10 cellular contexts compared by ENCODE assay signal in the genomic region with DNA sequence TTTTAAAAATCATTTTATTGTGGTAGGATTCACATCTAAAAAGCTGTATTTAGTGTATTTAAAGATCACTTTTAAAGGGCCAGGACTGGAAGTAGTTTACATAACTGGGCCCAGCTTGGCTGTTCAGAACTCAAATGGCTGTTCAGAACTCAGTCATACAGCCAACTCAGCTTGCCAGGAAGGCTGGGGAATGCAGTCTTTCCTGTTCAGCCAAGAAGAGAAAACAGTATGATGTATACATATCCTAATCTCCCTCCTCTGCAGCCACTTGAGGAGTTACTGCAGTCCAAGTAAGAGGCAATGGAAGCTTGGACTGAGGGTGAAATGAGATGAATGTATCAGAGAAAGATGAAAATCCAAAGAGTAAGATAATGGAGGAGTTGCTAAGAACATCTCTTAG. TPM values are rescaled to one million over a fixed set of nuclear protein-coding genes. Genes with fewer than 3 reads are reported as not detected.
DNase-seq lines count a peak whose midpoint lies in the region; ATAC-seq and TF ChIP-seq lines count a peak whose summit lies in the region.
"Had no signal": no experiment of that assay in that cellular context is flagged by ENCODE, and none has a peak within 500 bp of the region (broad histone marks: within the 10 kb centered on the region; RNA-seq: fewer than 3 reads in every experiment).

No MANE protein-coding gene starts in this region.

- H2BK20ac ChIP-seq in IMR-90 (ENCODE audit: low read depth, low read length) = no peak overlapping the region

- H3K36me3 Mint-ChIP-seq in activated T-helper 2 cell treated with anti-CD3 and anti-CD28 coated beads, Interferon-gamma antibody, Interleukin-2, Interleukin-4, amounts not matched to agents 10 μg/mL and 5 μg/mL and 100 μg/mL, durations not matched to agents 14 hours and 24 hours and 36 hours (ENCODE audit: low read depth) = peaks cover 13% of the 10 kb centered on the region

- no peak overlapping the region for H4K8ac ChIP-seq in IMR-90 (ENCODE audit: low read depth in 2 of 2, low read length in 2 of 2)

- ATAC-seq in IMR-90 (ENCODE audit: low read depth) (peak; percentile 91), right cardiac atrium (peak; percentile 61 to 62), HG03378 (IDR thresholded peaks at IDR 0.05; ENCODE audit: unreplicated experiment) (no peak)

- H3K36me3 ChIP-seq in IMR-90 (ENCODE audit: control insufficient read depth, insufficient read depth, low read length) = peaks cover 11% of the 10 kb centered on the region
- H3K36me3 ChIP-seq in smooth muscle cell (ENCODE audit: low read depth) = no peaks in the 10 kb centered on the region

- H2AK5ac ChIP-seq in IMR-90 (ENCODE audit: low read depth, low read length) = no peak overlapping the region

- DNase-seq in IMR-90 (peak; percentile 87), cardiac fibroblast (ENCODE audit: low read depth in 2 of 2) (peak; percentile 67 to 88), right cardiac atrium (peak in 1 of 3 donors; percentile 57), smooth muscle cell (lab: John Stamatoyannopoulos, UW; ENCODE audit: unreplicated experiment) (no peak), hypothalamus (lab: John Stamatoyannopoulos, UW) (no peak), T-helper 9 cell (no peak)
- DNase-seq in activated T-helper 2 cell treated with anti-CD3 and anti-CD28 coated beads, Interferon-gamma antibody, Interleukin-2, Interleukin-4, amounts not matched to agents 10 μg/mL and 5 μg/mL and 100 μg/mL, durations not matched to agents 14 hours and 24 hours and 36 hours (ENCODE audit: low spot score) = no peak
- DNase-seq: central memory CD4-positive, alpha-beta T cell; NCI-H524 treated with DMSO at 0.1 percent for 48 hours had no signal

- H3K27me3 ChIP-seq in IMR-90 (ENCODE audit: control insufficient read depth, insufficient read depth, low read length) (no peaks in the 10 kb centered on the region), right cardiac atrium (ENCODE audit: control insufficient read depth, insufficient read depth) (no peaks in the 10 kb centered on the region), smooth muscle cell (ENCODE audit: low read depth) (no peaks in the 10 kb centered on the region)

- H3K18ac ChIP-seq in IMR-90 (ENCODE audit: low read depth, low read length) = no peak overlapping the region

- H3K4me1 ChIP-seq in IMR-90 (ENCODE audit: control insufficient read depth, insufficient read depth, low read length) (peaks cover 17% of the 10 kb centered on the region), right cardiac atrium (ENCODE audit: control insufficient read depth, insufficient read depth, low read length) (peaks cover 18% of the 10 kb centered on the region), smooth muscle cell (ENCODE audit: low read depth) (peaks cover 19% of the 10 kb centered on the region)

- H2BK120ac ChIP-seq in IMR-90 (ENCODE audit: low read depth, low read length) = no peak overlapping the region

- no peaks in the 10 kb centered on the region for H3K27me3 Mint-ChIP-seq in activated T-helper 2 cell treated with anti-CD3 and anti-CD28 coated beads, Interferon-gamma antibody, Interleukin-2, Interleukin-4, amounts not matched to agents 10 μg/mL and 5 μg/mL and 100 μg/mL, durations not matched to agents 14 hours and 24 hours and 36 hours (ENCODE audit: low read depth)

- CTCF ChIA-PET in IMR-90 (lab: Yijun Ruan, JAX) = interaction anchor here (1.0 to 2.2 kb wide), 2 partner anchors 22 to 58 kb away, joined by 3 to 7 read pairs; no protein-coding TSS in a partner anchor

- no peak overlapping the region for H3K56ac ChIP-seq in IMR-90 (ENCODE audit: extremely low read depth, insufficient read depth, low read length)

- H2BK5ac ChIP-seq in IMR-90 (ENCODE audit: low read depth, low read length, poor library complexity, severe bottlenecking) = no peak overlapping the region

- no peak overlapping the region for H3K9ac ChIP-seq in IMR-90 (ENCODE audit: low read depth, low read length)
- H3K9ac ChIP-seq in smooth muscle cell (ENCODE audit: low read depth) = no peak overlapping the region

- peaks cover 17 to 74% of the 10 kb centered on the region in 2 experiments for H3K79me1 ChIP-seq in IMR-90 (ENCODE audit: low read depth in 1 of 2, low read length in 2 of 2)

- no peak overlapping the region for H4K5ac ChIP-seq in IMR-90 (ENCODE audit: low read depth, low read length)

- no peak overlapping the region for H3K4ac ChIP-seq in IMR-90 (ENCODE audit: low read depth, low read length)

- H3K4me2 ChIP-seq in IMR-90 (ENCODE audit: low read depth, low read length) (no peak overlapping the region; the same call in 1 of the 2 replicates), smooth muscle cell (peak overlapping the region; percentile 68)

- no TSS peak for BruUV-seq in IMR-90 (replicated peaks; lab: Mats Ljungman, UMichigan)

- H4K20me1 ChIP-seq in IMR-90 (ENCODE audit: insufficient read depth, low read length) (peaks cover 94% of the 10 kb centered on the region), smooth muscle cell (ENCODE audit: low read depth) (peaks cover 100% of the 10 kb centered on the region)

- POLR2A ChIA-PET in IMR-90 (lab: Charles Lee; ENCODE audit: unreplicated experiment) = interaction anchor here (0.6 kb wide), 2 partner anchors 24 to 647 kb away, joined by 3 to 5 read pairs; no protein-coding TSS in a partner anchor

- H3K9me3 ChIP-seq in IMR-90 (ENCODE audit: control insufficient read depth, insufficient read depth, low read length) = no peaks in the 10 kb centered on the region
- no peaks in the 10 kb centered on the region for H3K9me3 ChIP-seq in right cardiac atrium (ENCODE audit: control insufficient read depth, low read length)
- no peaks in the 10 kb centered on the region for H3K9me3 ChIP-seq in smooth muscle cell (replicated peaks; ENCODE audit: low read depth)

- intact Hi-C loops in IMR-90 (cut with micrococcal nuclease) (loop anchor here (1.0 to 2.0 kb wide), 2 partner anchors 22 to 57 kb away; no protein-coding TSS in a partner anchor), right cardiac atrium (cut with DNase I) (no loop called here)
- intact Hi-C loops in activated T-helper 2 cell treated with anti-CD3 and anti-CD28 coated beads, Interferon-gamma antibody, Interleukin-2, Interleukin-4, amounts not matched to agents 10 μg/mL and 5 μg/mL and 100 μg/mL, durations not matched to agents 14 hours and 24 hours and 36 hours (cut with micrococcal nuclease) = no loop called here

- in situ Hi-C loops in IMR-90 (cut with MboI; ENCODE audit: low sequenced_read_pairs) = no loop called here

- no peak overlapping the region for H3K27ac Mint-ChIP-seq in activated T-helper 2 cell treated with anti-CD3 and anti-CD28 coated beads, Interferon-gamma antibody, Interleukin-2, Interleukin-4, amounts not matched to agents 10 μg/mL and 5 μg/mL and 100 μg/mL, durations not matched to agents 14 hours and 24 hours and 36 hours

- H2AK9ac ChIP-seq in IMR-90 (replicated peaks; ENCODE audit: low read depth, low read length, poor library complexity) = no peak overlapping the region

- H3F3A ChIP-seq in smooth muscle cell (ENCODE audit: low read depth) = peaks cover 10% of the 10 kb centered on the region

- no peak for TF ChIP-seq POLR2A in IMR-90 (IDR thresholded peaks at IDR 0.05; ENCODE audit: low read depth, low read length)

- TF ChIP-seq RAD21 in IMR-90 (IDR thresholded peaks at IDR 0.05; ENCODE audit: low read length) = peak; percentile 12; the same call in 1 of the 2 replicates

- no peak overlapping the region for H3K4me3 ChIP-seq in IMR-90 (ENCODE audit: insufficient read depth, low read depth, low read length)
- no peak overlapping the region for H3K4me3 ChIP-seq in cardiac fibroblast (replicated peaks in 1 of 2; ENCODE audit: low read depth in 2 of 2, low read length in 2 of 2)
- H3K4me3 ChIP-seq in right cardiac atrium (ENCODE audit: low read length) = no peak overlapping the region
- no peak overlapping the region for H3K4me3 ChIP-seq in smooth muscle cell

- H3K9me3 Mint-ChIP-seq in activated T-helper 2 cell treated with anti-CD3 and anti-CD28 coated beads, Interferon-gamma antibody, Interleukin-2, Interleukin-4, amounts not matched to agents 10 μg/mL and 5 μg/mL and 100 μg/mL, durations not matched to agents 14 hours and 24 hours and 36 hours = no peaks in the 10 kb centered on the region

- H3K27ac ChIP-seq in IMR-90 (ENCODE audit: insufficient read depth, low read length) (no peak overlapping the region), right cardiac atrium (ENCODE audit: low read length) (peak overlapping the region; percentile 13), smooth muscle cell (ENCODE audit: low read depth) (peak overlapping the region; percentile 80)

- TF ChIP-seq CTCF in IMR-90 (conservative IDR thresholded peaks at IDR 0.05; ENCODE audit: low read depth, low read length) = no peak
- TF ChIP-seq CTCF in cardiac fibroblast (IDR thresholded peaks at IDR 0.05; ENCODE audit: low read depth, low read length) = no peak
- TF ChIP-seq CTCF in smooth muscle cell (IDR thresholded peaks at IDR 0.05; ENCODE audit: borderline replicate concordance, insufficient read depth, poor library complexity, severe bottlenecking) = no peak

- H3K23ac ChIP-seq in IMR-90 (ENCODE audit: low read depth, low read length) = no peak overlapping the region

- peaks cover 100% of the 10 kb centered on the region for H3K79me2 ChIP-seq in smooth muscle cell (ENCODE audit: low read depth)

- H2AFZ ChIP-seq in IMR-90 (replicated peaks; ENCODE audit: low read length, poor library complexity) = no peak overlapping the region
- no peak overlapping the region for H2AFZ ChIP-seq in smooth muscle cell (ENCODE audit: low read depth)

- no peak overlapping the region for H3K4me3 Mint-ChIP-seq in activated T-helper 2 cell treated with anti-CD3 and anti-CD28 coated beads, Interferon-gamma antibody, Interleukin-2, Interleukin-4, amounts not matched to agents 10 μg/mL and 5 μg/mL and 100 μg/mL, durations not matched to agents 14 hours and 24 hours and 36 hours (ENCODE audit: low read depth)

- H4K91ac ChIP-seq in IMR-90 (ENCODE audit: insufficient read depth, low read depth, low read length) = no peak overlapping the region

- no peak overlapping the region for H2BK15ac ChIP-seq in IMR-90 (ENCODE audit: low read depth, low read length)

- H3K14ac ChIP-seq in IMR-90 (replicated peaks; ENCODE audit: low read depth, low read length) = no peak overlapping the region

- dilution Hi-C loops in IMR-90 (cut with HindIII; ENCODE audit: low sequenced_read_pairs, unreplicated experiment) = no loop called here

- peaks cover 22% of the 10 kb centered on the region for H3K9me1 ChIP-seq in IMR-90 (ENCODE audit: insufficient read depth, low read length)

- peaks cover 8% of the 10 kb centered on the region for H3K4me1 Mint-ChIP-seq in activated T-helper 2 cell treated with anti-CD3 and anti-CD28 coated beads, Interferon-gamma antibody, Interleukin-2, Interleukin-4, amounts not matched to agents 10 μg/mL and 5 μg/mL and 100 μg/mL, durations not matched to agents 14 hours and 24 hours and 36 hours (ENCODE audit: low read depth)

RNA-seq across cellular contexts. Expression of gene DSTN, which starts 24.6 kb away (rescaled TPM):
- 221 and 383 TPM in 2 replicates for total RNA-seq in IMR-90 (2012; rRNA removed)
- 258 and 269 TPM in 2 replicates for polyA plus RNA-seq in IMR-90 (2012; rRNA removed)
- polyA plus RNA-seq in IMR-90 (2012; cell fraction: cytosol; rRNA removed) = 105 and 120 TPM in 2 replicates
- 20.5 and 87.7 TPM in 2 replicates for polyA plus RNA-seq in IMR-90 (2012; cell fraction: nucleus; rRNA removed; ENCODE audit: low replicate concordance)
- 100 to 1,000 TPM; 720 to 770 (median 741) TPM for total RNA-seq in right cardiac atrium
- 929 TPM for polyA plus RNA-seq in right cardiac atrium
- 486 and 582 TPM in 2 replicates for total RNA-seq in smooth muscle cell
- polyA plus RNA-seq in smooth muscle cell = 534 and 559 TPM in 2 replicates
- total RNA-seq in activated T-helper 2 cell treated with anti-CD3 and anti-CD28 coated beads, Interferon-gamma antibody, Interleukin-2, Interleukin-4, amounts not matched to agents 10 μg/mL and 5 μg/mL and 100 μg/mL, durations not matched to agents 14 hours and 24 hours and 36 hours = 61.2 and 64.3 TPM in 2 replicates

Comparison
In these comparisons a context has a peak if more than half of its experiments do, and no peak if none do; other contexts are left out.
1. DNase-seq: peak in IMR-90 (single experiment) and cardiac fibroblast (2 of 2); none in smooth muscle cell (single experiment), activated T-helper 2 cell treated with anti-CD3 and anti-CD28 coated beads, Interferon-gamma antibody, Interleukin-2, Interleukin-4, amounts not matched to agents 10 μg/mL and 5 μg/mL and 100 μg/mL, durations not matched to agents 14 hours and 24 hours and 36 hours (single experiment), hypothalamus (0 of 51) and T-helper 9 cell (single experiment).